In genomic region chr6:14772188-14772587, GRCh38 we compare ENCODE assay signal across 29 cellular contexts.
"Had no signal": no experiment of that assay in that cellular context is flagged by ENCODE, and none has a peak within 500 bp of the region (broad histone marks: within the 10 kb centered on the region; RNA-seq: fewer than 3 reads in every experiment).

No MANE protein-coding gene starts in this region.

- H3K27me3 Mint-ChIP-seq: activated B cell treated with CpG ODN at 0.5 μM for 24 hours; activated CD4-positive, alpha-beta T cell treated with anti-CD3 and anti-CD28 coated beads for 36 hours; activated naive CD8-positive, alpha-beta T cell had no signal

- DNase-seq: activated B cell treated with CpG ODN at 0.5 μM for 24 hours; activated CD4-positive, alpha-beta T cell treated with anti-CD3 and anti-CD28 coated beads for 36 hours; activated CD4-positive, alpha-beta T cell treated with anti-CD3 and anti-CD28 coated beads, Interleukin-2, amount 50 U/mL, for 48 hours; activated CD8-positive, alpha-beta memory T cell treated with anti-CD3 and anti-CD28 coated beads, Interleukin-2, amount 50 U/mL, for 48 hours; activated naive CD4-positive, alpha-beta T cell; activated T-cell treated with anti-CD3 and anti-CD28 coated beads, Interleukin-2, amount 50 U/mL, for 4 hours; adrenal gland; brain microvascular endothelial cell; caudate nucleus; dermis blood vessel endothelial cell; effector CD8-positive, alpha-beta T cell; erythroblast; foreskin fibroblast; heart right ventricle; kidney glomerular epithelial cell; left ventricle myocardium superior; mucosa of descending colon; posterior cingulate gyrus; sigmoid colon; stimulated activated CD4-positive, alpha-beta T cell treated with anti-CD3 and anti-CD28 coated beads, Interleukin-2, amount 100 ng/mL, for 48 hours; stimulated activated CD8-positive, alpha-beta memory T cell treated with anti-CD3 and anti-CD28 coated beads, Interleukin-4, amount 100 ng/mL, for 48 hours; stimulated activated naive CD4-positive, alpha-beta T cell; T-helper 9 cell; testis; upper lobe of right lung had no signal

- H3K27ac Mint-ChIP-seq: activated B cell treated with CpG ODN at 0.5 μM for 24 hours; activated CD4-positive, alpha-beta T cell treated with anti-CD3 and anti-CD28 coated beads for 36 hours; activated naive CD8-positive, alpha-beta T cell; activated T-helper 2 cell treated with anti-CD3 and anti-CD28 coated beads, Interferon-gamma antibody, Interleukin-2, Interleukin-4, amounts not matched to agents 10 μg/mL and 5 μg/mL and 100 μg/mL, durations not matched to agents 14 hours and 24 hours and 36 hours; memory B cell had no signal

- H3K27me3 ChIP-seq: adrenal gland, ascending aorta, brain microvascular endothelial cell, heart right ventricle, sigmoid colon, testis, upper lobe of right lung had no signal

- H3K4me3 Mint-ChIP-seq: activated B cell treated with CpG ODN at 0.5 μM for 24 hours; activated CD4-positive, alpha-beta T cell treated with anti-CD3 and anti-CD28 coated beads for 36 hours; activated naive CD8-positive, alpha-beta T cell; activated T-cell treated with anti-CD3 and anti-CD28 coated beads, Interleukin-2, amount 50 U/mL, for 4 hours; memory B cell had no signal

- H3K36me3 ChIP-seq: adrenal gland, ascending aorta, brain microvascular endothelial cell, heart right ventricle, sigmoid colon, upper lobe of right lung had no signal

- H3K36me3 Mint-ChIP-seq: activated naive CD8-positive, alpha-beta T cell had no signal

- ATAC-seq: activated CD4-positive, alpha-beta T cell treated with anti-CD3 and anti-CD28 coated beads for 36 hours; activated T-cell treated with anti-CD3 and anti-CD28 coated beads, Interleukin-2, amount 50 U/mL, for 4 hours; heart right ventricle; left ventricle myocardium superior; mucosa of descending colon; upper lobe of right lung had no signal

- H3K9me3 Mint-ChIP-seq: activated T-cell treated with anti-CD3 and anti-CD28 coated beads, Interleukin-2, amount 50 U/mL, for 4 hours had no signal

- H3K4me1 ChIP-seq: adrenal gland, ascending aorta, testis, upper lobe of right lung had no signal

- H3K27ac ChIP-seq: adrenal gland, ascending aorta, brain microvascular endothelial cell, heart right ventricle, sigmoid colon, testis, upper lobe of right lung had no signal

- H3K4me3 ChIP-seq: adrenal gland, ascending aorta, heart right ventricle, mucosa of descending colon, sigmoid colon, upper lobe of right lung had no signal
